ENCODE assay signal across 16 cellular contexts in the genomic region with DNA sequence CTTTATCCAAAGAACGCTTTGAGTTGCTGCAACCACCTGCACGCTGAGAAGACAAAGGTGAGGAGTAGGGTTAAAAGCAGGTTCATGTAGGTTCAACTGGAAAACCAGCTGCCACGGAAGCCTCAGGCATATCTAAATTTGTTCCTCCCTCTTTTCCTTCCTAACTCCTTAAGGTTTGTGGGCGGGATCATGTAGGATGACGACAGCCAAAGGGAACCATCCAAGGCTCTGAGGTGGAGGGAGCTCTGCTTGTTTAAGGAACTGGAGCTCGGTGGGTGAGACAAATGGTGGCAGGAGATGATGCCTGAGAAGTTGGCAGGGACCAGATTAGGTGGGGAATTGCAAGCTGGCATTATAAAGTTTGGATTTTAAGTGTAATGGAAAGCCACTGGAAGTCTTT.
"Had no signal": no experiment of that assay in that cellular context is flagged by ENCODE, and none has a peak within 500 bp of the region (broad histone marks: within the 10 kb centered on the region; RNA-seq: fewer than 3 reads in every experiment).

No MANE protein-coding gene starts in this region.

- H3K4me1 ChIP-seq: colonic mucosa, foreskin keratinocyte, right lobe of liver, tibial artery, upper lobe of left lung, uterus had no signal

- ATAC-seq: left colon; naive thymus-derived CD4-positive, alpha-beta T cell; right lobe of liver; stimulated activated effector memory CD8-positive, alpha-beta T cell treated with anti-CD3 and anti-CD28 coated beads, Interleukin-12 subunit alpha, Interleukin-12 subunit beta, amount 100 ng/mL, for 72 hours; stimulated activated naive CD8-positive, alpha-beta T cell treated with anti-CD3 and anti-CD28 coated beads, Interleukin-15, Interleukin-2, amounts not matched to agents 100 U/mL and 50 U/mL, for 24 hours had no signal

- H3K27me3 ChIP-seq: colonic mucosa, ovary, right lobe of liver, tibial artery, upper lobe of left lung, uterus had no signal

- DNase-seq: colonic mucosa; dermis blood vessel endothelial cell; erythroblast; foreskin keratinocyte; left colon; naive thymus-derived CD4-positive, alpha-beta T cell; nucleus accumbens; ovary; right lobe of liver; stimulated activated CD4-positive, alpha-beta T cell treated with anti-CD3 and anti-CD28 coated beads, Interleukin-4, amount 100 ng/mL, for 1 hour; stimulated activated CD8-positive, alpha-beta memory T cell treated with anti-CD3 and anti-CD28 coated beads, Interleukin-4, amount 100 ng/mL, for 48 hours; stimulated activated naive CD8-positive, alpha-beta T cell treated with anti-CD3 and anti-CD28 coated beads, Interleukin-15, Interleukin-2, amounts not matched to agents 100 U/mL and 50 U/mL, for 24 hours; tibial artery; upper lobe of left lung; uterus had no signal

- H3K9me3 Mint-ChIP-seq: stimulated activated effector memory CD8-positive, alpha-beta T cell treated with anti-CD3 and anti-CD28 coated beads, Interleukin-12 subunit alpha, Interleukin-12 subunit beta, amount 100 ng/mL, for 72 hours had no signal

- H3K4me3 ChIP-seq: colonic mucosa, ovary, right lobe of liver, tibial artery, upper lobe of left lung, uterus had no signal

- H3K27ac Mint-ChIP-seq: naive thymus-derived CD4-positive, alpha-beta T cell; stimulated activated effector memory CD8-positive, alpha-beta T cell treated with anti-CD3 and anti-CD28 coated beads, Interleukin-12 subunit alpha, Interleukin-12 subunit beta, amount 100 ng/mL, for 72 hours had no signal

- H3K4me1 Mint-ChIP-seq: stimulated activated effector memory CD8-positive, alpha-beta T cell treated with anti-CD3 and anti-CD28 coated beads, Interleukin-12 subunit alpha, Interleukin-12 subunit beta, amount 100 ng/mL, for 72 hours had no signal

- H3K4me3 Mint-ChIP-seq: naive thymus-derived CD4-positive, alpha-beta T cell; stimulated activated effector memory CD8-positive, alpha-beta T cell treated with anti-CD3 and anti-CD28 coated beads, Interleukin-12 subunit alpha, Interleukin-12 subunit beta, amount 100 ng/mL, for 72 hours had no signal

- H3K27ac ChIP-seq: colonic mucosa, foreskin keratinocyte, ovary, right lobe of liver, tibial artery, upper lobe of left lung, uterus had no signal

- H3K36me3 ChIP-seq: colonic mucosa, ovary, right lobe of liver, tibial artery, upper lobe of left lung, uterus had no signal

- H3K9me3 ChIP-seq: colonic mucosa, ovary, right lobe of liver, tibial artery, upper lobe of left lung, uterus had no signal

- H3K36me3 Mint-ChIP-seq: naive thymus-derived CD4-positive, alpha-beta T cell; stimulated activated effector memory CD8-positive, alpha-beta T cell treated with anti-CD3 and anti-CD28 coated beads, Interleukin-12 subunit alpha, Interleukin-12 subunit beta, amount 100 ng/mL, for 72 hours had no signal
